In genomic region chr6:52504778-52505127, GRCh38 we compare ENCODE assay signal across 1 cellular context.
TF ChIP-seq lines count a peak whose summit lies in the region.

No MANE protein-coding gene starts in this region.

TF ChIP-seq in GM23338, 12 proteins besides CTCF, POLR2A, EP300 and RAD21 (continued from another document):
- no peak for TF ChIP-seq ZNF462 (CRISPR knock-in tag; IDR thresholded peaks at IDR 0.05)
- TF ChIP-seq STAT1 (IDR thresholded peaks at IDR 0.05; ENCODE audit: unreplicated experiment): no peak
- no peak for TF ChIP-seq CREB1 (CRISPR knock-in tag; IDR thresholded peaks at IDR 0.05; ENCODE audit: low read depth)
- no peak for TF ChIP-seq POLR2AphosphoS5 (IDR thresholded peaks at IDR 0.05; ENCODE audit: low read depth)
- no peak for TF ChIP-seq ZNF114 (CRISPR knock-in tag; IDR thresholded peaks at IDR 0.05)
- no peak for TF ChIP-seq NANOG (IDR thresholded peaks at IDR 0.05; ENCODE audit: borderline replicate concordance)
- TF ChIP-seq EZH2 (IDR thresholded peaks at IDR 0.05; ENCODE audit: low read depth, unreplicated experiment): no peak
